ENCODE assay signal across 12 cellular contexts in genomic region chr2:229129738-229130371, GRCh38.
DNase-seq lines count a peak whose midpoint lies in the region; ATAC-seq and TF ChIP-seq lines count a peak whose summit lies in the region.
"Had no signal": no experiment of that assay in that cellular context is flagged by ENCODE, and none has a peak within 500 bp of the region (broad histone marks: within the 10 kb centered on the region; RNA-seq: fewer than 3 reads in every experiment).

No MANE protein-coding gene starts in this region.

- intact Hi-C loops in CD4-positive, alpha-beta T cell (cut with DNase I, micrococcal nuclease) = no loop called here

- H3K27me3 ChIP-seq in RWPE2 (ENCODE audit: insufficient read depth, poor library complexity, severe bottlenecking) (no peaks in the 10 kb centered on the region), mucosa of rectum (ENCODE audit: control insufficient read depth in 2 of 2, insufficient read depth in 2 of 2, low read length in 2 of 2) (no peaks in the 10 kb centered on the region)
- no peaks in the 10 kb centered on the region for H3K27me3 ChIP-seq in CD4-positive, alpha-beta T cell (ENCODE audit: control insufficient read depth, insufficient read depth, low read length)
- H3K27me3 ChIP-seq: neural progenitor cell, vagina had no signal

- H3K36me3 ChIP-seq in RWPE2 (ENCODE audit: low read depth) (0 out of 2 replicates have a peak, but pooled peaks cover 3% of the 10 kb centered on the region), mucosa of rectum (ENCODE audit: control insufficient read depth in 2 of 2, insufficient read depth in 2 of 2, low read length in 2 of 2) (no peaks in the 10 kb centered on the region)
- H3K36me3 ChIP-seq: neural progenitor cell, vagina had no signal

- CTCF ChIA-PET in CD4-positive, alpha-beta T cell (lab: Charles Lee) = no interaction called here
- CTCF ChIA-PET in activated CD8-positive, alpha-beta T cell treated with anti-CD3 and anti-CD28 coated beads, Interleukin-2, amount 10 ng/mL, durations not matched to agents 7 days and 5 days (lab: Charles Lee) = no interaction called here

- H3K4me1 Mint-ChIP-seq in CD4-positive, alpha-beta T cell (ENCODE audit: low read depth) = no peaks in the 10 kb centered on the region
- H3K4me1 Mint-ChIP-seq in activated CD8-positive, alpha-beta T cell treated with anti-CD3 and anti-CD28 coated beads, Interleukin-2, amount 10 ng/mL, durations not matched to agents 7 days and 5 days (ENCODE audit: low read depth) = no peaks in the 10 kb centered on the region
- H3K4me1 Mint-ChIP-seq: B cell had no signal

- H3K9me3 ChIP-seq in RWPE2 (ENCODE audit: severe bottlenecking) (no peaks in the 10 kb centered on the region), mucosa of rectum (ENCODE audit: control insufficient read depth in 2 of 2, low read length in 2 of 2) (no peaks in the 10 kb centered on the region)
- no peaks in the 10 kb centered on the region for H3K9me3 ChIP-seq in CD4-positive, alpha-beta T cell (ENCODE audit: control insufficient read depth, low read length)
- H3K9me3 ChIP-seq: vagina had no signal

- DNase-seq in AG08395 (ENCODE audit: low spot score) = peak; percentile 6
- no peak for DNase-seq in RWPE2 (ENCODE audit: low spot score)
- peak; percentile 41 for DNase-seq in fibroblast of mammary gland (ENCODE audit: low read depth)
- no peak for DNase-seq in CD4-positive, alpha-beta T cell
- DNase-seq in NK-92 treated with Interleukin-12 subunit alpha and Interleukin-12 subunit beta, amount 100 ng/mL, for 24 hours (lab: John Stamatoyannopoulos, UW) = no peak
- no peak for DNase-seq in activated CD8-positive, alpha-beta T cell treated with anti-CD3 and anti-CD28 coated beads, Interleukin-2, amount 10 ng/mL, durations not matched to agents 7 days and 5 days
- DNase-seq: NCI-H2029 had no signal

- H3K4me1 ChIP-seq in RWPE2 (ENCODE audit: insufficient read depth, poor library complexity, severe bottlenecking) = peaks cover 7% of the 10 kb centered on the region
- peaks cover 6 to 9% of the 10 kb centered on the region in 2 donors for H3K4me1 ChIP-seq in mucosa of rectum (ENCODE audit: control insufficient read depth in 2 of 2, insufficient read depth in 2 of 2, low read length in 2 of 2)
- H3K4me1 ChIP-seq: neural progenitor cell had no signal

- H3K27ac Mint-ChIP-seq in CD4-positive, alpha-beta T cell = no peak overlapping the region
- no peak overlapping the region for H3K27ac Mint-ChIP-seq in activated CD8-positive, alpha-beta T cell treated with anti-CD3 and anti-CD28 coated beads, Interleukin-2, amount 10 ng/mL, durations not matched to agents 7 days and 5 days
- H3K27ac Mint-ChIP-seq: B cell, neural progenitor cell had no signal

- no peak overlapping the region for H3K4me3 ChIP-seq in RWPE2 (ENCODE audit: severe bottlenecking)
- H3K4me3 ChIP-seq in fibroblast of mammary gland (ENCODE audit: control insufficient read depth, low read depth, low read length) = no peak overlapping the region
- H3K4me3 ChIP-seq in mucosa of rectum (ENCODE audit: low read length in 2 of 2) = peak overlapping the region; percentile 9 to 48
- H3K4me3 ChIP-seq: neural progenitor cell, vagina had no signal

- H3K27me3 Mint-ChIP-seq in CD4-positive, alpha-beta T cell = no peaks in the 10 kb centered on the region
- no peaks in the 10 kb centered on the region for H3K27me3 Mint-ChIP-seq in activated CD8-positive, alpha-beta T cell treated with anti-CD3 and anti-CD28 coated beads, Interleukin-2, amount 10 ng/mL, durations not matched to agents 7 days and 5 days (ENCODE audit: low read depth)
- H3K27me3 Mint-ChIP-seq: B cell had no signal

- peak overlapping the region in 1 of 2 donors; percentile 18 for H3K9ac ChIP-seq in mucosa of rectum (ENCODE audit: low read depth in 1 of 2, low read length in 2 of 2)
- H3K9ac ChIP-seq: neural progenitor cell had no signal

- POLR2A ChIA-PET in CD4-positive, alpha-beta T cell (lab: Charles Lee) = no interaction called here
- POLR2A ChIA-PET in activated CD8-positive, alpha-beta T cell treated with anti-CD3 and anti-CD28 coated beads, Interleukin-2, amount 10 ng/mL, durations not matched to agents 7 days and 5 days (lab: Charles Lee) = no interaction called here

- TF ChIP-seq CTCF in RWPE2 (IDR thresholded peaks at IDR 0.05; ENCODE audit: poor library complexity, severe bottlenecking) = no peak
- TF ChIP-seq CTCF in fibroblast of mammary gland (conservative IDR thresholded peaks at IDR 0.05; ENCODE audit: control insufficient read depth, insufficient read depth, low read depth, low read length) = no peak
- TF ChIP-seq CTCF in CD4-positive, alpha-beta T cell (IDR thresholded peaks at IDR 0.05) = no peak

- peak; percentile 65 for ATAC-seq in RWPE2 (ENCODE audit: low read depth)
- ATAC-seq in CD4-positive, alpha-beta T cell (ENCODE audit: poor library complexity) = no peak
- no peak for ATAC-seq in GM19463 (IDR thresholded peaks at IDR 0.05; ENCODE audit: unreplicated experiment)
- no peak for ATAC-seq in activated CD8-positive, alpha-beta T cell treated with anti-CD3 and anti-CD28 coated beads, Interleukin-2, amount 10 ng/mL, durations not matched to agents 7 days and 5 days

- H3K4me3 Mint-ChIP-seq in CD4-positive, alpha-beta T cell = no peak overlapping the region
- no peak overlapping the region for H3K4me3 Mint-ChIP-seq in activated CD8-positive, alpha-beta T cell treated with anti-CD3 and anti-CD28 coated beads, Interleukin-2, amount 10 ng/mL, durations not matched to agents 7 days and 5 days
- H3K4me3 Mint-ChIP-seq: B cell, neural progenitor cell had no signal

- H3K27ac ChIP-seq in RWPE2 (ENCODE audit: poor library complexity, severe bottlenecking) (peak overlapping the region; percentile 15), mucosa of rectum (ENCODE audit: low read depth in 2 of 2, low read length in 2 of 2) (peak overlapping the region; percentile 67 to 81)
- no peak overlapping the region for H3K27ac ChIP-seq in CD4-positive, alpha-beta T cell (ENCODE audit: low read depth, low read length)
- H3K27ac ChIP-seq: neural progenitor cell, vagina had no signal

- peaks cover 8% of the 10 kb centered on the region for H3K9me3 Mint-ChIP-seq in CD4-positive, alpha-beta T cell
- H3K9me3 Mint-ChIP-seq in activated CD8-positive, alpha-beta T cell treated with anti-CD3 and anti-CD28 coated beads, Interleukin-2, amount 10 ng/mL, durations not matched to agents 7 days and 5 days (ENCODE audit: insufficient read depth) = peaks cover 4% of the 10 kb centered on the region
- H3K9me3 Mint-ChIP-seq: neural progenitor cell had no signal

- no peaks in the 10 kb centered on the region for H3K36me3 Mint-ChIP-seq in CD4-positive, alpha-beta T cell (ENCODE audit: low read depth)
- no peaks in the 10 kb centered on the region for H3K36me3 Mint-ChIP-seq in activated CD8-positive, alpha-beta T cell treated with anti-CD3 and anti-CD28 coated beads, Interleukin-2, amount 10 ng/mL, durations not matched to agents 7 days and 5 days (ENCODE audit: low read depth)
- H3K36me3 Mint-ChIP-seq: neural progenitor cell had no signal

Comparison
In these comparisons a context has a peak if more than half of its experiments do, and no peak if none do; other contexts are left out.
1. DNase-seq: peak in AG08395 (single experiment) and fibroblast of mammary gland (single experiment); none in RWPE2 (single experiment), CD4-positive, alpha-beta T cell (0 of 10), NK-92 treated with Interleukin-12 subunit alpha and Interleukin-12 subunit beta, amount 100 ng/mL, for 24 hours (single experiment) and activated CD8-positive, alpha-beta T cell treated with anti-CD3 and anti-CD28 coated beads, Interleukin-2, amount 10 ng/mL, durations not matched to agents 7 days and 5 days (single experiment).
2. H3K4me3 ChIP-seq: peak in mucosa of rectum (2 of 2); none in RWPE2 (single experiment) and fibroblast of mammary gland (single experiment).